In genomic region chr1:64906447-64906846, GRCh38 we compare ENCODE assay signal across 12 cellular contexts. TPM values are rescaled to one million over a fixed set of nuclear protein-coding genes. Genes with fewer than 3 reads are reported as not detected.
DNase-seq lines count a peak whose midpoint lies in the region; ATAC-seq, FAIRE-seq and TF ChIP-seq lines count a peak whose summit lies in the region.
"Had no signal": no experiment of that assay in that cellular context is flagged by ENCODE, and none has a peak within 500 bp of the region (broad histone marks: within the 10 kb centered on the region; RNA-seq: fewer than 3 reads in every experiment).

No MANE protein-coding gene starts in this region.

- no peak for TF ChIP-seq CTCF in A673 (conservative IDR thresholded peaks at IDR 0.05; ENCODE audit: low read depth, low read length)

- H3K36me3 ChIP-seq in A673 (ENCODE audit: insufficient read depth, low read length, poor library complexity, severe bottlenecking) = no peaks in the 10 kb centered on the region
- no peaks in the 10 kb centered on the region for H3K36me3 ChIP-seq in CD8-positive, alpha-beta memory T cell (ENCODE audit: insufficient read depth, low read length)
- H3K36me3 ChIP-seq: HAP-1, left ventricle myocardium inferior, stomach had no signal

- POLR2A ChIA-PET in A673 (lab: Charles Lee; ENCODE audit: low non-redundant PET) (no interaction called here), T-cell (lab: Charles Lee) (interaction anchor here (0.7 to 1.1 kb wide), 2 partner anchors 40 to 54 kb away, joined by 5 read pairs; no protein-coding TSS in a partner anchor), HEK293T (lab: Yijun Ruan, JAX) (no interaction called here)
- POLR2A ChIA-PET in CD8-positive, alpha-beta memory T cell (lab: Charles Lee) = interaction anchor here (1.1 kb wide), 1 partner anchor 60 kb away, joined by 3 read pairs; the partner anchor contains the start of gene JAK1

- H3K27ac ChIP-seq in A673 (ENCODE audit: low read depth, low read length, poor library complexity, severe bottlenecking) = peak overlapping the region; percentile 41
- no peak overlapping the region for H3K27ac ChIP-seq in CD8-positive, alpha-beta memory T cell (ENCODE audit: low read depth, low read length)
- H3K27ac ChIP-seq: left ventricle myocardium inferior, stomach, VCaP had no signal

- H3K27me3 ChIP-seq in A673 (replicated peaks; ENCODE audit: insufficient read depth, low read depth, low read length, poor library complexity) = no peaks in the 10 kb centered on the region
- no peaks in the 10 kb centered on the region for H3K27me3 ChIP-seq in CD8-positive, alpha-beta memory T cell (ENCODE audit: insufficient read depth, low read length, poor library complexity, severe bottlenecking)
- H3K27me3 ChIP-seq: stomach had no signal

- ATAC-seq in T-cell (replicated peaks in 1 of 4) = no peak

- CTCF ChIA-PET in A673 (lab: Charles Lee) (no interaction called here), T-cell (lab: Charles Lee) (interaction anchor here in 1 of 2 donors (0.5 kb wide), 1 partner anchor 106 kb away, joined by 5 read pairs; no protein-coding TSS in a partner anchor), HEK293T (lab: Yijun Ruan, JAX) (no interaction called here)
- CTCF ChIA-PET in CD8-positive, alpha-beta memory T cell (lab: Charles Lee) = interaction anchor here (1.5 kb wide), 1 partner anchor 13 kb away, joined by 3 read pairs; no protein-coding TSS in a partner anchor

- peak overlapping the region in 7 of 8 donors; percentile 13 to 74 (median 53) for H3K27ac Mint-ChIP-seq in CD8-positive, alpha-beta memory T cell
- H3K27ac Mint-ChIP-seq in T-cell = peak overlapping the region; percentile 17 to 21

- FAIRE-seq in islet of Langerhans (lab: Jason Lieb, UNC) = peak; percentile 21

- H3K36me3 Mint-ChIP-seq in CD8-positive, alpha-beta memory T cell = peaks cover 0 to 2% (median 1%) of the 10 kb centered on the region in 3 donors
- no peaks in the 10 kb centered on the region for H3K36me3 Mint-ChIP-seq in T-cell

- H3K27me3 Mint-ChIP-seq in CD8-positive, alpha-beta memory T cell = no peaks in the 10 kb centered on the region
- no peaks in the 10 kb centered on the region for H3K27me3 Mint-ChIP-seq in T-cell

- DNase-seq in A673 (ENCODE audit: low spot score) = no peak
- DNase-seq in CD8-positive, alpha-beta memory T cell = no peak
- no peak for DNase-seq in T-cell
- no peak for DNase-seq in HPDE6-E6E7 (ENCODE audit: extremely low spot score)
- no peak for DNase-seq in HEK293T (ENCODE audit: extremely low spot score)
- no peak for DNase-seq in OCI-M2 (lab: John Stamatoyannopoulos, UW; ENCODE audit: unreplicated experiment)
- no peak for DNase-seq in NCI-H2081 treated with DMSO at 0.1 percent for 48 hours (lab: John Stamatoyannopoulos, UW)
- DNase-seq: left ventricle myocardium inferior, stomach had no signal

- H3K4me1 ChIP-seq in A673 (ENCODE audit: insufficient read depth, low read length, poor library complexity, severe bottlenecking) = peaks cover 88% of the 10 kb centered on the region
- peaks cover 50% of the 10 kb centered on the region for H3K4me1 ChIP-seq in CD8-positive, alpha-beta memory T cell (ENCODE audit: insufficient read depth, low read length)
- H3K4me1 ChIP-seq: HAP-1 had no signal

- H3K4me1 Mint-ChIP-seq in CD8-positive, alpha-beta memory T cell = peaks cover 93 to 99% (median 99%) of the 10 kb centered on the region in 3 donors
- H3K4me1 Mint-ChIP-seq in T-cell = peaks cover 97 to 99% (median 97%) of the 10 kb centered on the region in 3 donors

- no peaks in the 10 kb centered on the region for H3K9me3 ChIP-seq in A673 (ENCODE audit: low read depth, low read length, poor library complexity, severe bottlenecking)
- no peaks in the 10 kb centered on the region for H3K9me3 ChIP-seq in CD8-positive, alpha-beta memory T cell (ENCODE audit: low read length)
- H3K9me3 ChIP-seq: HAP-1, left ventricle myocardium inferior, stomach had no signal

- H3K4me3 Mint-ChIP-seq in CD8-positive, alpha-beta memory T cell = peak overlapping the region in 6 of 7 donors; percentile 1 to 31 (median 16)
- peak overlapping the region in 1 of 3 donors; percentile 15 for H3K4me3 Mint-ChIP-seq in T-cell

- no TSS peak for BruUV-seq in A673 (replicated peaks; lab: Mats Ljungman, UMichigan)

- intact Hi-C loops in A673 (cut with micrococcal nuclease; ENCODE audit: unreplicated experiment) = no loop called here

- no peak overlapping the region for H3K4me3 ChIP-seq in A673 (ENCODE audit: low read depth, low read length, poor library complexity, severe bottlenecking)
- peak overlapping the region; percentile 11 for H3K4me3 ChIP-seq in CD8-positive, alpha-beta memory T cell (ENCODE audit: low read length)
- H3K4me3 ChIP-seq: HAP-1, left ventricle myocardium inferior, stomach had no signal

- H3K9me3 Mint-ChIP-seq in CD8-positive, alpha-beta memory T cell = no peaks in the 10 kb centered on the region
- no peaks in the 10 kb centered on the region for H3K9me3 Mint-ChIP-seq in T-cell

TF ChIP-seq in HEK293T, 16 proteins besides CTCF, POLR2A, EP300 and RAD21:
- TF ChIP-seq CTBP1 (IDR thresholded peaks at IDR 0.05; ENCODE audit: borderline replicate concordance) (no peak), SUZ12 (IDR thresholded peaks at IDR 0.05) (no peak), LEF1 (IDR thresholded peaks at IDR 0.05; ENCODE audit: borderline replicate concordance) (no peak), FOXA1 (IDR thresholded peaks at IDR 0.05) (no peak), NFRKB (IDR thresholded peaks at IDR 0.05) (no peak), FOXM1 (IDR thresholded peaks at IDR 0.05; ENCODE audit: borderline replicate concordance) (no peak), BHLHE40 (IDR thresholded peaks at IDR 0.05; ENCODE audit: borderline replicate concordance) (no peak), ZNF384 (IDR thresholded peaks at IDR 0.05) (no peak), SP1 (IDR thresholded peaks at IDR 0.05) (no peak), PKNOX1 (IDR thresholded peaks at IDR 0.05) (no peak), HDGF (IDR thresholded peaks at IDR 0.05; ENCODE audit: borderline replicate concordance) (no peak), L3MBTL2 (conservative IDR thresholded peaks at IDR 0.05) (no peak), TARDBP (IDR thresholded peaks at IDR 0.05) (no peak)

RNA-seq across cellular contexts. Expression of gene JAK1, which starts 59.9 kb away (rescaled TPM):
- 318 and 339 TPM in 2 replicates for total RNA-seq in A673 (2021)
- total RNA-seq in CD8-positive, alpha-beta memory T cell = 100 to 1,000 TPM; 106 to 108 TPM
- 300 TPM for polyA plus RNA-seq in CD8-positive, alpha-beta memory T cell
- 100 to 1,000 TPM; 272 to 323 (median 288) TPM for total RNA-seq in T-cell

Comparison
In these comparisons a context has a peak if more than half of its experiments do, and no peak if none do; other contexts are left out.
1. POLR2A ChIA-PET loops: an anchor here in CD8-positive, alpha-beta memory T cell (1.1 kb wide) and T-cell (0.7 to 1.1 kb wide); none called in A673 and HEK293T.